18 cellular contexts compared by ENCODE assay signal in genomic region chr16:11080999-11081630, GRCh38.
DNase-seq lines count a peak whose midpoint lies in the region; ATAC-seq and TF ChIP-seq lines count a peak whose summit lies in the region.
"Had no signal": no experiment of that assay in that cellular context is flagged by ENCODE, and none has a peak within 500 bp of the region (broad histone marks: within the 10 kb centered on the region; RNA-seq: fewer than 3 reads in every experiment).

No MANE protein-coding gene starts in this region.

- WGBS in thyroid gland, 2 donors: 70 to 72% methylated on average over 7 of the region's 7 CpGs

- no peak overlapping the region for H3K4me3 Mint-ChIP-seq in activated naive CD4-positive, alpha-beta T cell treated with anti-CD3 and anti-CD28 coated beads, Interleukin-2, amount 50 U/mL, for 24 hours
- H3K4me3 Mint-ChIP-seq in naive B cell: peak overlapping the region in 3 of 8 donors; percentile 27 to 70 (median 58)
- peak overlapping the region in 1 of 10 donors; percentile 72 for H3K4me3 Mint-ChIP-seq in naive thymus-derived CD4-positive, alpha-beta T cell
- H3K4me3 Mint-ChIP-seq: naive thymus-derived CD8-positive, alpha-beta T cell had no signal

- POLR2A ChIA-PET in Panc1 (lab: Charles Lee): no interaction called here
- POLR2A ChIA-PET in OCI-LY7 (lab: Charles Lee): interaction anchor here (0.8 to 1.0 kb wide), 2 partner anchors 14 to 271 kb away, joined by 3 read pairs; no protein-coding TSS in a partner anchor
- POLR2A ChIA-PET in naive thymus-derived CD4-positive, alpha-beta T cell (lab: Charles Lee): no interaction called here

- no peak overlapping the region for H2AFZ ChIP-seq in OCI-LY7 (ENCODE audit: low read length)

- H3K9me3 Mint-ChIP-seq in activated naive CD4-positive, alpha-beta T cell treated with anti-CD3 and anti-CD28 coated beads, Interleukin-2, amount 50 U/mL, for 24 hours: no peaks in the 10 kb centered on the region
- H3K9me3 Mint-ChIP-seq in naive B cell: no peaks in the 10 kb centered on the region
- H3K9me3 Mint-ChIP-seq in naive thymus-derived CD4-positive, alpha-beta T cell: no peaks in the 10 kb centered on the region
- H3K9me3 Mint-ChIP-seq: naive thymus-derived CD8-positive, alpha-beta T cell had no signal

- H3K9me2 ChIP-seq in OCI-LY7 (ENCODE audit: insufficient read depth, low read length): no peaks in the 10 kb centered on the region

- H3K9me3 ChIP-seq in Panc1 (ENCODE audit: control insufficient read depth, insufficient read depth, low read depth, low read length) (no peaks in the 10 kb centered on the region), thyroid gland (no peaks in the 10 kb centered on the region), OCI-LY7 (ENCODE audit: low read length) (no peaks in the 10 kb centered on the region)
- no peaks in the 10 kb centered on the region for H3K9me3 ChIP-seq in naive thymus-derived CD4-positive, alpha-beta T cell (ENCODE audit: control insufficient read depth in 2 of 3, low read length in 3 of 3)
- H3K9me3 ChIP-seq: BE2C had no signal

- H3K27ac Mint-ChIP-seq in activated naive CD4-positive, alpha-beta T cell treated with anti-CD3 and anti-CD28 coated beads, Interleukin-2, amount 50 U/mL, for 24 hours: peak overlapping the region; percentile 33
- peak overlapping the region in 5 of 6 donors; percentile 54 to 88 (median 83) for H3K27ac Mint-ChIP-seq in naive B cell
- peak overlapping the region in 2 of 9 donors; percentile 49 to 88 for H3K27ac Mint-ChIP-seq in naive thymus-derived CD4-positive, alpha-beta T cell

- CTCF ChIA-PET in Panc1 (lab: Charles Lee) (no interaction called here), OCI-LY7 (lab: Charles Lee; ENCODE audit: unreplicated experiment) (no interaction called here)
- CTCF ChIA-PET in naive thymus-derived CD4-positive, alpha-beta T cell (lab: Charles Lee): no interaction called here

- H3K36me3 Mint-ChIP-seq in activated naive CD4-positive, alpha-beta T cell treated with anti-CD3 and anti-CD28 coated beads, Interleukin-2, amount 50 U/mL, for 24 hours: peaks cover 9% of the 10 kb centered on the region
- peaks cover 5 to 17% of the 10 kb centered on the region in 2 donors for H3K36me3 Mint-ChIP-seq in naive B cell
- H3K36me3 Mint-ChIP-seq in naive thymus-derived CD4-positive, alpha-beta T cell: peaks cover 4 to 32% (median 10%) of the 10 kb centered on the region in 5 donors

- H3K27me3 Mint-ChIP-seq in activated naive CD4-positive, alpha-beta T cell treated with anti-CD3 and anti-CD28 coated beads, Interleukin-2, amount 50 U/mL, for 24 hours: no peaks in the 10 kb centered on the region
- H3K27me3 Mint-ChIP-seq in naive B cell: no peaks in the 10 kb centered on the region
- H3K27me3 Mint-ChIP-seq in naive thymus-derived CD4-positive, alpha-beta T cell: no peaks in the 10 kb centered on the region
- H3K27me3 Mint-ChIP-seq: naive thymus-derived CD8-positive, alpha-beta T cell had no signal

- no peak for ATAC-seq in Panc1
- ATAC-seq in naive B cell (ENCODE audit: low read depth in 2 of 2): no peak
- ATAC-seq in naive thymus-derived CD4-positive, alpha-beta T cell: no peak
- ATAC-seq: naive thymus-derived CD8-positive, alpha-beta T cell had no signal

- in situ Hi-C loops in Panc1 (cut with HindIII; ENCODE audit: low pct_unique_long_range_greater_than_20kb, low sequenced_read_pairs): no loop called here

- TF ChIP-seq CTCF in Panc1 (IDR thresholded peaks at IDR 0.05) (no peak), thyroid gland (IDR thresholded peaks at IDR 0.05) (no peak), OCI-LY7 (conservative IDR thresholded peaks at IDR 0.05; ENCODE audit: low read length) (no peak)

- intact Hi-C loops in Panc1 (cut with micrococcal nuclease; ENCODE audit: unreplicated experiment): no loop called here
- intact Hi-C loops in thyroid gland (cut with DNase I): no loop called here
- intact Hi-C loops in OCI-LY7 (cut with micrococcal nuclease; ENCODE audit: unreplicated experiment): no loop called here
- intact Hi-C loops in naive thymus-derived CD4-positive, alpha-beta T cell (cut with micrococcal nuclease): loop anchor here in 1 of 2 donors (1.0 kb wide), 1 partner anchor 13 kb away; no protein-coding TSS in a partner anchor

- no peak overlapping the region for H3K4me2 ChIP-seq in OCI-LY7 (ENCODE audit: low read length)

- peaks cover 28% of the 10 kb centered on the region for H3K4me1 ChIP-seq in Panc1 (ENCODE audit: control insufficient read depth, insufficient read depth, low read length)
- H3K4me1 ChIP-seq in thyroid gland: peaks cover 42 to 49% of the 10 kb centered on the region in 2 donors
- no peaks in the 10 kb centered on the region for H3K4me1 ChIP-seq in OCI-LY7 (ENCODE audit: insufficient read depth, low read length, poor library complexity, severe bottlenecking)
- peaks cover 5 to 20% of the 10 kb centered on the region in 2 donors for H3K4me1 ChIP-seq in naive thymus-derived CD4-positive, alpha-beta T cell (ENCODE audit: control insufficient read depth in 2 of 2, insufficient read depth in 2 of 2, low read length in 2 of 2)

- H3K79me2 ChIP-seq in OCI-LY7 (ENCODE audit: insufficient read depth, low read depth, low read length): no peaks in the 10 kb centered on the region

- no peak for DNase-seq in activated naive CD4-positive, alpha-beta T cell (lab: John Stamatoyannopoulos, UW)
- DNase-seq in Panc1 (ENCODE audit: low read depth, low spot score): no peak
- DNase-seq in naive B cell: no peak
- DNase-seq in thyroid gland: peak; percentile 82 to 88
- DNase-seq in midbrain (lab: John Stamatoyannopoulos, UW): no peak
- DNase-seq in OCI-LY7 (ENCODE audit: low spot score): no peak
- DNase-seq in naive thymus-derived CD4-positive, alpha-beta T cell: no peak
- DNase-seq: anterior cingulate cortex; BE2C; erythroblast; HCEC 1CT; naive thymus-derived CD8-positive, alpha-beta T cell; NCI-H1417 treated with DMSO at 0.1 percent for 48 hours; NCI-H2171 treated with DMSO at 0.1 percent for 48 hours; retina; RPMI8226; stimulated activated CD4-positive, alpha-beta T cell treated with anti-CD3 and anti-CD28 coated beads, Interleukin-1b, Interleukin-23, amount 100 ng/mL, for 48 hours had no signal

- no peak overlapping the region for H3K4me3 ChIP-seq in Panc1 (ENCODE audit: low read depth in 2 of 2, low read length in 2 of 2)
- H3K4me3 ChIP-seq in thyroid gland (replicated peaks in 1 of 3): no peak overlapping the region
- H3K4me3 ChIP-seq in OCI-LY7 (ENCODE audit: low read depth, low read length, poor library complexity, severe bottlenecking): no peak overlapping the region
- H3K4me3 ChIP-seq in naive thymus-derived CD4-positive, alpha-beta T cell (ENCODE audit: low read length): no peak overlapping the region

- no peaks in the 10 kb centered on the region for H4K20me1 ChIP-seq in OCI-LY7 (ENCODE audit: insufficient read depth, low read length)

- peak overlapping the region; percentile 77 for H3K27ac ChIP-seq in Panc1 (ENCODE audit: low read length)
- H3K27ac ChIP-seq in thyroid gland: peak overlapping the region; percentile 69 to 85 (median 81)
- no peak overlapping the region for H3K27ac ChIP-seq in OCI-LY7 (ENCODE audit: low read depth, low read length, poor library complexity, severe bottlenecking)
- no peak overlapping the region for H3K27ac ChIP-seq in naive thymus-derived CD4-positive, alpha-beta T cell (ENCODE audit: low read depth, low read length)

- BruUV-seq in Panc1 (replicated peaks; lab: Mats Ljungman, UMichigan) (no TSS peak), OCI-LY7 (replicated peaks; lab: Mats Ljungman, UMichigan) (no TSS peak)

- no peak for TF ChIP-seq POLR2A in thyroid gland (IDR thresholded peaks at IDR 0.05)

- H3K36me3 ChIP-seq in Panc1 (ENCODE audit: control insufficient read depth, insufficient read depth, low read length) (no peaks in the 10 kb centered on the region), thyroid gland (no peaks in the 10 kb centered on the region), OCI-LY7 (ENCODE audit: insufficient read depth, low read length) (peaks cover 36% of the 10 kb centered on the region; the same call in 1 of the 2 replicates)
- peaks cover 0 to 26% (median 0%) of the 10 kb centered on the region in 3 experiments for H3K36me3 ChIP-seq in naive thymus-derived CD4-positive, alpha-beta T cell (ENCODE audit: control insufficient read depth in 2 of 3, insufficient read depth in 3 of 3, low read length in 3 of 3)

- H3K27me3 ChIP-seq in Panc1 (ENCODE audit: control insufficient read depth, insufficient read depth, low read length): no peaks in the 10 kb centered on the region
- no peaks in the 10 kb centered on the region for H3K27me3 ChIP-seq in thyroid gland
- H3K27me3 ChIP-seq in naive thymus-derived CD4-positive, alpha-beta T cell (ENCODE audit: control insufficient read depth in 2 of 2, insufficient read depth in 2 of 2, low read length in 2 of 2): no peaks in the 10 kb centered on the region
- H3K27me3 ChIP-seq: BE2C had no signal

- peaks cover 41% of the 10 kb centered on the region for H3K4me1 Mint-ChIP-seq in activated naive CD4-positive, alpha-beta T cell treated with anti-CD3 and anti-CD28 coated beads, Interleukin-2, amount 50 U/mL, for 24 hours
- peaks cover 58 to 72% (median 69%) of the 10 kb centered on the region in 3 donors for H3K4me1 Mint-ChIP-seq in naive B cell
- H3K4me1 Mint-ChIP-seq in naive thymus-derived CD4-positive, alpha-beta T cell: peaks cover 10 to 84% (median 37%) of the 10 kb centered on the region in 7 donors

Comparison
In these comparisons a context has a peak if more than half of its experiments do, and no peak if none do; other contexts are left out.
1. DNase-seq: peak in thyroid gland (2 of 2); none in activated naive CD4-positive, alpha-beta T cell (0 of 4), Panc1 (single experiment), naive B cell (single experiment), midbrain (single experiment), OCI-LY7 (single experiment) and naive thymus-derived CD4-positive, alpha-beta T cell (0 of 9).
2. H3K27ac ChIP-seq: peak in Panc1 (single experiment) and thyroid gland (3 of 3); none in OCI-LY7 (single experiment) and naive thymus-derived CD4-positive, alpha-beta T cell (single experiment).